Comparison of ENCODE assay signal across 1 cellular context in the genomic region with DNA sequence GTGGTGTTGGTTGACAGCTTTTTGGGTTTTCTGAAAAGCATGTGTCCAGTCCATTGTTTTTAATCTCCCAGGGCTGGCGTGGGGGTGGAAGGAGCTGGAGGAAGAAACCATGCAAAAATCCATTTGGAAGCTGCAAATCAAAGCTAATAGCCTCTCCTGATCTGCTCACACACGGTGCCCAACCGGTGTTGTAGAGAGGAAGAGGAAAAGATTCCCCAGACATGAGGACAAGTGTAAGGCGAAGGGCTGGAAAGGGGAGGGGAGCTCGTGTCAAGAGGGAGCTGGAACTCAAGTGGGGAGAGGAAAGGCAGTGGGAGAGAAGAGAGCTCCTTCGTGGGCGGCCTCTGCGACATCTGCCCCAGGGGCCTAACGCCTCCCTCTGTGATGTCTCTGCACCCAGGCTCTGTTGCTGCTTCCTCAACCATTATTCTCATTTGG.
TF ChIP-seq lines count a peak whose summit lies in the region.

No MANE protein-coding gene starts in this region.

TF ChIP-seq in SK-N-SH, 30 proteins besides CTCF, POLR2A, EP300 and RAD21 (continued from another document):
- TF ChIP-seq, protein P1, sequence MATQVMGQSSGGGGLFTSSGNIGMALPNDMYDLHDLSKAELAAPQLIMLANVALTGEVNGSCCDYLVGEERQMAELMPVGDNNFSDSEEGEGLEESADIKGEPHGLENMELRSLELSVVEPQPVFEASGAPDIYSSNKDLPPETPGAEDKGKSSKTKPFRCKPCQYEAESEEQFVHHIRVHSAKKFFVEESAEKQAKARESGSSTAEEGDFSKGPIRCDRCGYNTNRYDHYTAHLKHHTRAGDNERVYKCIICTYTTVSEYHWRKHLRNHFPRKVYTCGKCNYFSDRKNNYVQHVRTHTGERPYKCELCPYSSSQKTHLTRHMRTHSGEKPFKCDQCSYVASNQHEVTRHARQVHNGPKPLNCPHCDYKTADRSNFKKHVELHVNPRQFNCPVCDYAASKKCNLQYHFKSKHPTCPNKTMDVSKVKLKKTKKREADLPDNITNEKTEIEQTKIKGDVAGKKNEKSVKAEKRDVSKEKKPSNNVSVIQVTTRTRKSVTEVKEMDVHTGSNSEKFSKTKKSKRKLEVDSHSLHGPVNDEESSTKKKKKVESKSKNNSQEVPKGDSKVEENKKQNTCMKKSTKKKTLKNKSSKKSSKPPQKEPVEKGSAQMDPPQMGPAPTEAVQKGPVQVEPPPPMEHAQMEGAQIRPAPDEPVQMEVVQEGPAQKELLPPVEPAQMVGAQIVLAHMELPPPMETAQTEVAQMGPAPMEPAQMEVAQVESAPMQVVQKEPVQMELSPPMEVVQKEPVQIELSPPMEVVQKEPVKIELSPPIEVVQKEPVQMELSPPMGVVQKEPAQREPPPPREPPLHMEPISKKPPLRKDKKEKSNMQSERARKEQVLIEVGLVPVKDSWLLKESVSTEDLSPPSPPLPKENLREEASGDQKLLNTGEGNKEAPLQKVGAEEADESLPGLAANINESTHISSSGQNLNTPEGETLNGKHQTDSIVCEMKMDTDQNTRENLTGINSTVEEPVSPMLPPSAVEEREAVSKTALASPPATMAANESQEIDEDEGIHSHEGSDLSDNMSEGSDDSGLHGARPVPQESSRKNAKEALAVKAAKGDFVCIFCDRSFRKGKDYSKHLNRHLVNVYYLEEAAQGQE (IDR thresholded peaks at IDR 0.05; ENCODE audit: low read depth, low read length): no peak
TF ChIP-seq in SK-N-SH: peak in this region for 1.
